9 cellular contexts compared by ENCODE assay signal in the genomic region with DNA sequence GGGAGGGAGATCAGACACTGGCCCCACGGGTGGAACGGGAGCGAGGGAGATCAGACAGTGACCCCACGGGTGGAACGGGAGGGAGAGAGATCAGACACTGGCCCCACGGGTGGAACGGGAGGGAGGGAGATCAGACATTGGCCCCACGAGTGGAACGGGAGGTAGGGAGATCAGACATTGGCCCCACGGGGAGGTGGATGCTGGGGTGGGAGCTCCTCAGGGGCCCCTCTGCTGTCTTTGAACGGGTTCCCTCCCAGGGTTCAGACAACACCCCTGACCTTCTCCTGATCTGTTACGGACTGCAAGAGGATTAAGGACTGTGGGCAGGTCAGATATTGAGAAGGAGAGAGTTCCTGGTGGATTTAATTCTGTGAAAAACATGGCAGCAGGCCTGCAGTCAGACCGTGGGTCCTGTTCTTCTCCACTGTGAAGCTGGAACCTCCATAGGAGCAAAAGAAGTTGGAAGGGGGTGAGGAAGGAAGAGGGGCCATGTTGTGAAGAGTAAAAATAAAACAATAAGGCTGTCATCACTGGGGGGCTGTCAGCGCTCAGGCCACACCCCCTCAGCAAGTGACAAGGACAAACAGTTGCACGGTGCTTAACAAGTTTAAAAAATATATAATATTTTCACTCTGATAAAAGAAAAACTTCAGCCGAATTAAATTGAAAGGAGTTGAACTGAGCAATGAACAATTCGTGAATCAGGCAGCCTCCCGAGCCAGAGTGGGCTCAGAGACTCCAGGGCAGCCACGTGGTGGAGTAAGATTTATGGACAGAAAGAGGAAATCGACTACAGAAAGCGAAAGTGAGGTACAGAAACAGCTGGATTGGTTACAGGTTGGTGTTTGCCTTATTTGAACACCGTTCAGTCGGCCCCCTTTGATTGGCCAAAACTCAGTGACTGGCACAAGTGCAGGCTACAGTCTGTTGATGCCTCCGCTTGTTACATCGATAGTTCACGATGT.
DNase-seq lines count a peak whose midpoint lies in the region; ATAC-seq, FAIRE-seq and TF ChIP-seq lines count a peak whose summit lies in the region.
"Had no signal": no experiment of that assay in that cellular context is flagged by ENCODE, and none has a peak within 500 bp of the region (broad histone marks: within the 10 kb centered on the region; RNA-seq: fewer than 3 reads in every experiment).

No MANE protein-coding gene starts in this region.

- no peaks in the 10 kb centered on the region for H3K9me1 ChIP-seq in K562 (ENCODE audit: control insufficient read depth, insufficient read depth, low read length)

- TF ChIP-seq RAD21 in K562 (CRISPR knock-in tag; conservative IDR thresholded peaks at IDR 0.05 in 1 of 2, IDR thresholded peaks at IDR 0.05 in 1 of 2), result no peak

- TF ChIP-seq CTCF in K562 (IDR thresholded peaks at IDR 0.05 in 2 of 3, conservative IDR thresholded peaks at IDR 0.05 in 1 of 3; ENCODE audit: insufficient read depth in 2 of 3, low read depth in 1 of 3, low read length in 3 of 3) (no peak), right atrium auricular region (IDR thresholded peaks at IDR 0.05) (no peak), foreskin keratinocyte (conservative IDR thresholded peaks at IDR 0.05) (no peak)

- H3K9ac ChIP-seq in K562 (ENCODE audit: insufficient read depth in 1 of 2, low read depth in 2 of 2, low read length in 2 of 2), result peak overlapping the region in 1 of 2 experiments; percentile 28; a peak in 1 of 4 replicates

- H3K4me3 ChIP-seq in K562 (no peak overlapping the region), skin epidermis (peak overlapping the region in 1 of 7 experiments; percentile 14), right atrium auricular region (no peak overlapping the region)
- H3K4me3 ChIP-seq: cardiac muscle cell had no signal

- FAIRE-seq in K562 (lab: Jason Lieb, UNC), result peak; percentile 57

- intact Hi-C loops in K562 (cut with micrococcal nuclease), result no loop called here

- peaks cover 3% of the 10 kb centered on the region; the same call in 1 of the 2 replicates for H4K20me1 ChIP-seq in K562 (replicated peaks; ENCODE audit: control insufficient read depth, insufficient read depth, low read length)

- H3K4me1 ChIP-seq in K562 (replicated peaks in 1 of 2; ENCODE audit: control insufficient read depth in 2 of 2, insufficient read depth in 2 of 2, low read length in 2 of 2) (peaks cover 0 to 8% of the 10 kb centered on the region in 2 experiments; a peak in 3 of 5 replicates), right atrium auricular region (peaks cover 0 to under 1% of the 10 kb centered on the region in 2 donors), foreskin keratinocyte (no peaks in the 10 kb centered on the region)

- DNase-seq in EL (peak; percentile 13), T-helper 22 cell (ENCODE audit: low read depth) (peak; percentile 23), K562 (ENCODE audit: extremely low read depth in 1 of 4, low spot score in 3 of 4) (peak in 1 of 4 experiments; percentile 10), NCI-H1048 (lab: John Stamatoyannopoulos, UW) (no peak), right atrium auricular region (ENCODE audit: low spot score) (no peak), superior temporal gyrus (ENCODE audit: extremely low spot score) (no peak), foreskin keratinocyte (no peak)

- TF ChIP-seq EP300 in K562 (IDR thresholded peaks at IDR 0.05; ENCODE audit: low read length), result no peak

- no peaks in the 10 kb centered on the region for H3K79me2 ChIP-seq in K562 (ENCODE audit: control insufficient read depth, insufficient read depth, low read length)

- 13% methylated on average over 22 of the region's 26 CpGs for WGBS in K562 (ENCODE audit: insufficient coverage, low coverage, missing lambda C conversion rate)

- in situ Hi-C loops in K562 (cut with MboI), result no loop called here

- H3K9me3 ChIP-seq in K562 (replicated peaks; ENCODE audit: control insufficient read depth, insufficient read depth, low read depth, low read length), result no peaks in the 10 kb centered on the region
- H3K9me3 ChIP-seq in right atrium auricular region, result no peaks in the 10 kb centered on the region

- POLR2A ChIA-PET in K562 (lab: Yijun Ruan, JAX), result interaction anchor here (0.7 to 1.2 kb wide), 3 partner anchors 10 to 136 kb away, joined by 3 to 4 read pairs (median 4); no protein-coding TSS in a partner anchor

- H3K36me3 ChIP-seq in K562 (ENCODE audit: control insufficient read depth, insufficient read depth, low read length) (no peaks in the 10 kb centered on the region), right atrium auricular region (no peaks in the 10 kb centered on the region)
- H3K36me3 ChIP-seq: cardiac muscle cell had no signal

- no peak for TF ChIP-seq POLR2A in K562 (conservative IDR thresholded peaks at IDR 0.05)

- BruUV-seq in K562 (replicated peaks; lab: Mats Ljungman, UMichigan), result no TSS peak

- H2AFZ ChIP-seq in K562 (ENCODE audit: low read depth, low read length), result peak overlapping the region; percentile 70; the same call in 1 of the 2 replicates

- ATAC-seq in K562 (peak; percentile 48; the same call in 1 of the 3 replicates), foreskin keratinocyte (no peak)

- H3K27ac ChIP-seq in K562 (ENCODE audit: extremely low read depth, low read depth, low read length) (no peak overlapping the region), skin epidermis (peak overlapping the region in 15 of 21 experiments; percentile 44 to 83 (median 63)), right atrium auricular region (no peak overlapping the region), foreskin keratinocyte (no peak overlapping the region)
- H3K27ac ChIP-seq: cardiac muscle cell had no signal

- CTCF ChIA-PET in K562 (lab: Yijun Ruan, JAX; ENCODE audit: low intra/inter-chr PET ratio), result no interaction called here

- peak overlapping the region; percentile 32 for H3K4me2 ChIP-seq in K562 (ENCODE audit: insufficient read depth, low read length)

- H3K27me3 ChIP-seq in K562 (ENCODE audit: control insufficient read depth in 2 of 2, insufficient read depth in 2 of 2, low read length in 2 of 2), result peaks cover 45 to 77% of the 10 kb centered on the region in 2 experiments
- no peaks in the 10 kb centered on the region for H3K27me3 ChIP-seq in right atrium auricular region
- no peaks in the 10 kb centered on the region for H3K27me3 ChIP-seq in foreskin keratinocyte
- H3K27me3 ChIP-seq: cardiac muscle cell had no signal

TF ChIP-seq in K562, 482 proteins besides CTCF, POLR2A, EP300 and RAD21 (continues in another document):
- TF ChIP-seq, protein P1, sequence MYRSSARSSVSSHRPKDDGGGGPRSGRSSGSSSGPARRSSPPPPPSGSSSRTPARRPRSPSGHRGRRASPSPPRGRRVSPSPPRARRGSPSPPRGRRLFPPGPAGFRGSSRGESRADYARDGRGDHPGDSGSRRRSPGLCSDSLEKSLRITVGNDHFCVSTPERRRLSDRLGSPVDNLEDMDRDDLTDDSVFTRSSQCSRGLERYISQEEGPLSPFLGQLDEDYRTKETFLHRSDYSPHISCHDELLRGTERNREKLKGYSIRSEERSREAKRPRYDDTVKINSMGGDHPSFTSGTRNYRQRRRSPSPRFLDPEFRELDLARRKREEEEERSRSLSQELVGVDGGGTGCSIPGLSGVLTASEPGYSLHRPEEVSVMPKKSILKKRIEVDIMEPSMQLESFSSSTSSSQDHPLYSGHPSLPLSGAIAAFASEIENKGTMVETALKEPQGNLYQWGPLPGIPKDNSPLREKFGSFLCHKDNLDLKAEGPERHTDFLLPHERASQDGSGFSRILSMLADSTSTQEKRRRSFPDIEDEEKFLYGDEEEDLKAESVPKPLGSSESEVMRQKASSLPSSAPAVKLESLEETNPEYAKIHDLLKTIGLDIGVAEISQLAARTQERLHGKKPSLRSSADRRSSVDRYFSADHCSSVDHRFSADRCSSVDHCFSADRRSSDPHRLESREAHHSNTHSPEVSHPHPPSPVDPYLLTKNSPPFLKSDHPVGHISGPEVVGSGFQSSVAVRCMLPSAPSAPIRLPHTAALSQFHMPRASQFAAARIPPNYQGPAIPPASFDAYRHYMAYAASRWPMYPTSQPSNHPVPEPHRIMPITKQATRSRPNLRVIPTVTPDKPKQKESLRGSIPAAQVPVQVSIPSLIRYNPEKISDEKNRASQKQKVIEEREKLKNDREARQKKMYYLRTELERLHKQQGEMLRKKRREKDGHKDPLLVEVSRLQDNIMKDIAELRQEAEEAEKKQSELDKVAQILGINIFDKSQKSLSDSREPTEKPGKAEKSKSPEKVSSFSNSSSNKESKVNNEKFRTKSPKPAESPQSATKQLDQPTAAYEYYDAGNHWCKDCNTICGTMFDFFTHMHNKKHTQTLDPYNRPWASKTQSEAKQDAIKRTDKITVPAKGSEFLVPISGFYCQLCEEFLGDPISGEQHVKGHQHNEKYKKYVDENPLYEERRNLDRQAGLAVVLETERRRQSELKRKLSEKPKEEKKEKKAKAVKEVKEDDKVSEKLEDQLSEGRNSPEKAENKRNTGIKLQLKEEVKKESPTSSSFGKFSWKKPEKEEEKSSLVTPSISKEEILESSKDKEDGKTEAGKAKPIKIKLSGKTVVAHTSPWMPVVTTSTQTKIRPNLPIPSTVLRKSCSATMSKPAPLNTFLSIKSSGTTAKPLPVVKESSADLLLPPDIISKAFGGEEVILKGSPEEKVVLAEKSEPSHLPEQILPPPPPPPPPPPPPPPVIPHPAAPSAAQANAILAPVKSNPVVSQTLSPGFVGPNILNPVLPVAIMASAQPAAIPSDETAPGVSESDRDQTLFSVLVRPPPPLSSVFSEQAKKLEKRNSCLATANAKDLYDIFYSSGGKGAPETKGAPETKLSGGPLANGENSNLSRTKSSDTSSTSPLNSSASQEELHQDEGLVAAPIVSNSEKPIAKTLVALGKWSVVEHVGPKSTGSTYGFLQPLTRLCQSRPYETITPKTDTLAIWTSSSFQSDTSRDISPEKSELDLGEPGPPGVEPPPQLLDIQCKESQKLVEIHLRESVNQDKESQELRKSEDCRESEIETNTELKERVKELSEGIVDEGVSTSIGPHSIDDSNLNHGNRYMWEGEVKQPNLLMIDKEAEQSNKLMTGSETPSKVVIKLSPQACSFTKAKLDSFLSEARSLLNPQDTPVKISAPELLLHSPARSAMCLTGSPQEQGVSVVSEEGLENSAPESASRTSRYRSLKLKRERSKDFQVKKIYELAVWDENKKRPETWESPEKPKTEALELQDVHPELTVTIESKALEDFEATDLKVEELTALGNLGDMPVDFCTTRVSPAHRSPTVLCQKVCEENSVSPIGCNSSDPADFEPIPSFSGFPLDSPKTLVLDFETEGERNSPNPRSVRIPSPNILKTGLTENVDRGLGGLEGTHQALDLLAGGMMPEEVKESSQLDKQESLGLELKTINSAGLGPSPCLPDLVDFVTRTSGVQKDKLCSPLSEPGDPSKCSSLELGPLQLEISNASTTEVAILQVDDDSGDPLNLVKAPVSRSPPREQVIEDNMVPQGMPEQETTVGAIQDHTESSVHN (IDR thresholded peaks at IDR 0.05; ENCODE audit: borderline replicate concordance in 1 of 2, low read depth in 1 of 2), result peak in 1 of 2 experiments; percentile 83; a peak in 2 of 4 replicates

Comparison
In these comparisons a context has a peak if more than half of its experiments do, and no peak if none do; other contexts are left out.
1. DNase-seq: peak in EL (single experiment) and T-helper 22 cell (single experiment); none in NCI-H1048 (single experiment), right atrium auricular region (single experiment), superior temporal gyrus (single experiment) and foreskin keratinocyte (0 of 2).
2. H3K27ac ChIP-seq: peak in skin epidermis (15 of 21); none in K562 (single experiment), right atrium auricular region (0 of 2) and foreskin keratinocyte (single experiment).